Comparison of ENCODE assay signal across 20 cellular contexts in the genomic region with DNA sequence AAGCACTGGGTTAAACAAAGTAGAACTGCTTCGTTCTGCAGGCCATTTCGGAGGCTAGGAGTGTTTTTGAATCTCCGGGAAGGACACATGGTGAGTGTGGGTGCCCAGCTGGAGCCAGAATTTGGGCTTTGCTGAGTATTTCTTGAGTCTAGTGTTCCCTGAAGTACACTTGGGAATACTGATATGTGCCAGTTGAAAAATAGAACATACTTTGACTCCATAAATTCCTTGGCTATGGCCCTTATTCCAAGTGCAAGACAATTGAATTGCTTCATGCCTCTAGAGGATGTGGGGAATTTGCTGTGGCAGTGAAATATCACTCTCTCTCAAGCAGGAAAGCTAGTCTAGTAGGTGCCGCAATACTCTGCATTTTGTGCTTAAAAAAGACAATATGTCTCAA.
DNase-seq lines count a peak whose midpoint lies in the region; ATAC-seq and TF ChIP-seq lines count a peak whose summit lies in the region.
"Had no signal": no experiment of that assay in that cellular context is flagged by ENCODE, and none has a peak within 500 bp of the region (broad histone marks: within the 10 kb centered on the region; RNA-seq: fewer than 3 reads in every experiment).

No MANE protein-coding gene starts in this region.

- H3K27ac Mint-ChIP-seq in nephron progenitor cell = peak overlapping the region; percentile 52
- H3K27ac Mint-ChIP-seq: activated CD4-positive, alpha-beta memory T cell treated with anti-CD3 and anti-CD28 coated beads, Interleukin-2, amount 10 ng/mL, durations not matched to agents 7 days and 5 days; activated naive CD4-positive, alpha-beta T cell treated with anti-CD3 and anti-CD28 coated beads for 36 hours; activated T-cell treated with anti-CD3 and anti-CD28 coated beads, Interleukin-2, amount 50 U/mL, for 24 hours; T-helper 2 cell treated with Interferon-gamma antibody and Interleukin-4, amounts not matched to agents 5 μg/mL and 100 μg/mL, for 36 hours; WTC11 had no signal

- H3K4me1 Mint-ChIP-seq in nephron progenitor cell = peaks cover 41% of the 10 kb centered on the region
- H3K4me1 Mint-ChIP-seq: activated CD4-positive, alpha-beta memory T cell treated with anti-CD3 and anti-CD28 coated beads, Interleukin-2, amount 10 ng/mL, durations not matched to agents 7 days and 5 days had no signal

- intact Hi-C loops in ascending aorta (cut with DNase I) (no loop called here), thyroid gland (cut with DNase I) (no loop called here), prostate gland (cut with DNase I) (no loop called here)

- H3K27me3 ChIP-seq in ascending aorta = no peaks in the 10 kb centered on the region
- no peaks in the 10 kb centered on the region for H3K27me3 ChIP-seq in thyroid gland
- no peaks in the 10 kb centered on the region for H3K27me3 ChIP-seq in prostate gland (replicated peaks; ENCODE audit: insufficient read depth)

- no peak for TF ChIP-seq POLR2A in thyroid gland (IDR thresholded peaks at IDR 0.05)
- no peak for TF ChIP-seq POLR2A in prostate gland (IDR thresholded peaks at IDR 0.05)

- 36 to 39% methylated on average over 4 of the region's 4 CpGs for WGBS in thyroid gland, 2 donors
- 100% methylated on average over 4 of the region's 4 CpGs for WGBS in prostate gland

- DNase-seq in ascending aorta (ENCODE audit: low spot score in 2 of 2) (peak in 1 of 2 donors; percentile 66), fibroblast of peridontal ligament (ENCODE audit: extremely low read depth) (peak; percentile 68), nephron progenitor cell (no peak), thyroid gland (peak; percentile 52 to 55), prostate gland (ENCODE audit: low spot score) (no peak), DMS79 treated with DMSO at 0.1 percent for 48 hours (lab: John Stamatoyannopoulos, UW) (no peak)
- DNase-seq: activated CD4-positive, alpha-beta memory T cell treated with anti-CD3 and anti-CD28 coated beads, Interleukin-2, amount 10 ng/mL, durations not matched to agents 7 days and 5 days; activated naive CD4-positive, alpha-beta T cell treated with anti-CD3 and anti-CD28 coated beads for 36 hours; activated T-cell treated with anti-CD3 and anti-CD28 coated beads, Interleukin-2, amount 50 U/mL, for 24 hours; AML-193; left cardiac atrium; NCI-H187 treated with DMSO at 0.1 percent for 48 hours; NCI-H345; occipital lobe; stimulated activated CD4-positive, alpha-beta T cell treated with anti-CD3 and anti-CD28 coated beads, Interleukin-4, amount 100 ng/mL, for 24 hours had no signal

- no peak overlapping the region for H3K4me3 Mint-ChIP-seq in nephron progenitor cell
- H3K4me3 Mint-ChIP-seq: activated CD4-positive, alpha-beta memory T cell treated with anti-CD3 and anti-CD28 coated beads, Interleukin-2, amount 10 ng/mL, durations not matched to agents 7 days and 5 days; activated naive CD4-positive, alpha-beta T cell treated with anti-CD3 and anti-CD28 coated beads for 36 hours; activated T-cell treated with anti-CD3 and anti-CD28 coated beads, Interleukin-2, amount 50 U/mL, for 24 hours; T-helper 2 cell treated with Interferon-gamma antibody and Interleukin-4, amounts not matched to agents 5 μg/mL and 100 μg/mL, for 36 hours; WTC11 had no signal

- TF ChIP-seq CTCF in ascending aorta (IDR thresholded peaks at IDR 0.05) (no peak), nephron progenitor cell (IDR thresholded peaks at IDR 0.05) (no peak), thyroid gland (IDR thresholded peaks at IDR 0.05) (no peak), prostate gland (IDR thresholded peaks at IDR 0.05) (no peak)

- H3K4me1 ChIP-seq in ascending aorta (peaks cover 0 to 7% of the 10 kb centered on the region in 2 donors), thyroid gland (peaks cover 26 to 34% of the 10 kb centered on the region in 2 donors), prostate gland (replicated peaks) (no peaks in the 10 kb centered on the region)

- H3K4me3 ChIP-seq in ascending aorta = peak overlapping the region in 1 of 2 donors; percentile 16
- no peak overlapping the region for H3K4me3 ChIP-seq in thyroid gland (replicated peaks in 1 of 3)
- H3K4me3 ChIP-seq in prostate gland = no peak overlapping the region
- H3K4me3 ChIP-seq: SK-N-MC had no signal

- no peaks in the 10 kb centered on the region for H3K27me3 Mint-ChIP-seq in nephron progenitor cell (ENCODE audit: low read depth, poor library complexity)
- H3K27me3 Mint-ChIP-seq: activated CD4-positive, alpha-beta memory T cell treated with anti-CD3 and anti-CD28 coated beads, Interleukin-2, amount 10 ng/mL, durations not matched to agents 7 days and 5 days; activated T-cell treated with anti-CD3 and anti-CD28 coated beads, Interleukin-2, amount 50 U/mL, for 24 hours had no signal

- no peaks in the 10 kb centered on the region for H3K9me3 Mint-ChIP-seq in nephron progenitor cell
- H3K9me3 Mint-ChIP-seq: activated CD4-positive, alpha-beta memory T cell treated with anti-CD3 and anti-CD28 coated beads, Interleukin-2, amount 10 ng/mL, durations not matched to agents 7 days and 5 days; activated T-cell treated with anti-CD3 and anti-CD28 coated beads, Interleukin-2, amount 50 U/mL, for 24 hours; T-helper 2 cell treated with Interferon-gamma antibody and Interleukin-4, amounts not matched to agents 5 μg/mL and 100 μg/mL, for 36 hours; WTC11 had no signal

- H3K9me3 ChIP-seq in ascending aorta (no peaks in the 10 kb centered on the region), thyroid gland (no peaks in the 10 kb centered on the region), prostate gland (no peaks in the 10 kb centered on the region)

- H3K36me3 ChIP-seq in ascending aorta (no peaks in the 10 kb centered on the region), thyroid gland (no peaks in the 10 kb centered on the region), prostate gland (no peaks in the 10 kb centered on the region)

- no peak for ATAC-seq in HG02970 (IDR thresholded peaks at IDR 0.05; ENCODE audit: low FRiP score, unreplicated experiment)
- ATAC-seq: Panc1, WTC11 had no signal

- no peaks in the 10 kb centered on the region for H3K36me3 Mint-ChIP-seq in nephron progenitor cell (ENCODE audit: low read depth)
- H3K36me3 Mint-ChIP-seq: WTC11 had no signal

- H3K27ac ChIP-seq in ascending aorta (peak overlapping the region; percentile 4 to 15), thyroid gland (peak overlapping the region; percentile 41 to 61 (median 48)), prostate gland (no peak overlapping the region)
- H3K27ac ChIP-seq: SK-N-MC had no signal

Comparison
In these comparisons a context has a peak if more than half of its experiments do, and no peak if none do; other contexts are left out.
1. DNase-seq: peak in fibroblast of peridontal ligament (single experiment) and thyroid gland (2 of 2); none in nephron progenitor cell (single experiment), prostate gland (single experiment) and DMS79 treated with DMSO at 0.1 percent for 48 hours (single experiment).
2. H3K27ac ChIP-seq: peak in ascending aorta (2 of 2) and thyroid gland (3 of 3); none in prostate gland (0 of 2).